ENCODE assay signal across 1 cellular context in genomic region chr2:159659474-159659873, GRCh38.
TF ChIP-seq lines count a peak whose summit lies in the region.

No MANE protein-coding gene starts in this region.

TF ChIP-seq in GM12878, 131 proteins besides CTCF, POLR2A, EP300 and RAD21 (continued from another document):
- TF ChIP-seq ZNF687 (IDR thresholded peaks at IDR 0.05) (no peak), GATAD2B (conservative IDR thresholded peaks at IDR 0.05; ENCODE audit: low read depth) (no peak), ZZZ3 (IDR thresholded peaks at IDR 0.05; ENCODE audit: control insufficient read depth, insufficient read length, low read depth) (no peak), RBBP5 (conservative IDR thresholded peaks at IDR 0.05) (no peak), YBX1 (IDR thresholded peaks at IDR 0.05) (no peak), SMAD5 (IDR thresholded peaks at IDR 0.05; ENCODE audit: low read depth) (no peak), BCL3 (IDR thresholded peaks at IDR 0.05; ENCODE audit: borderline replicate concordance, insufficient read depth, low read depth, low read length, poor library complexity, severe bottlenecking) (no peak), ZBTB4 (CRISPR knock-in tag; IDR thresholded peaks at IDR 0.05) (no peak), ZNF207 (IDR thresholded peaks at IDR 0.05; ENCODE audit: borderline replicate concordance) (no peak), SPI1 (IDR thresholded peaks at IDR 0.05; ENCODE audit: borderline replicate concordance, insufficient read depth, low read depth, low read length) (no peak), NFYA (IDR thresholded peaks at IDR 0.05; ENCODE audit: borderline replicate concordance, low read depth, low read length) (no peak)
